8 cellular contexts compared by ENCODE assay signal in genomic region chr22:21712751-21713427, GRCh38. TPM values are rescaled to one million over a fixed set of nuclear protein-coding genes. Genes with fewer than 3 reads are reported as not detected.
A peak's percentile ranks its signal among the peaks of the same experiment; 100 is the strongest.
DNase-seq lines count a peak whose midpoint lies in the region; ATAC-seq and TF ChIP-seq lines count a peak whose summit lies in the region.

No MANE protein-coding gene starts in this region.

- in situ Hi-C loops in KBM-7 (cut with MboI; ENCODE audit: low pct_unique_long_range_greater_than_20kb, low sequenced_read_pairs), result no loop called here

- no peak overlapping the region for H3K27ac ChIP-seq in left ventricle myocardium inferior (replicated peaks)

- ATAC-seq in SK-N-SH treated with all-trans-retinoic acid at 6 μM for 48 hours (peak; percentile 99), HG03520 (IDR thresholded peaks at IDR 0.05; ENCODE audit: unreplicated experiment) (no peak)

- H3K4me1 ChIP-seq in left ventricle myocardium inferior, result peaks cover 26% of the 10 kb centered on the region

- peak; percentile 85 for TF ChIP-seq CTCF in left ventricle myocardium inferior (IDR thresholded peaks at IDR 0.05; ENCODE audit: borderline replicate concordance)

- H3K36me3 ChIP-seq in left ventricle myocardium inferior, result peaks cover 3% of the 10 kb centered on the region

- DNase-seq in DMS 273 treated with DMSO at 0.1 percent for 48 hours (lab: John Stamatoyannopoulos, UW), result peak; percentile 50
- peak; percentile 82 for DNase-seq in KBM-7
- DNase-seq in amygdala (lab: John Stamatoyannopoulos, UW), result peak in 51 of 56 donors; percentile 4 to 87 (median 58)
- DNase-seq in left ventricle myocardium inferior, result peak; percentile 60
- peak; percentile 60 for DNase-seq in renal cortical epithelial cell (ENCODE audit: low read depth)
- DNase-seq in NCI-H2029 (lab: John Stamatoyannopoulos, UW), result no peak

- peak overlapping the region; percentile 31 for H3K4me3 ChIP-seq in left ventricle myocardium inferior

- intact Hi-C loops in left ventricle myocardium inferior (cut with micrococcal nuclease), result loop anchor here (5.0 kb wide), 1 partner anchor 224 kb away; no protein-coding TSS in a partner anchor

- no peaks in the 10 kb centered on the region for H3K27me3 ChIP-seq in left ventricle myocardium inferior (ENCODE audit: low read depth)

- no peaks in the 10 kb centered on the region for H3K9me3 ChIP-seq in left ventricle myocardium inferior (replicated peaks)

TF ChIP-seq in SK-N-SH treated with all-trans-retinoic acid at 6 μM for 48 hours, 23 proteins besides CTCF, POLR2A, EP300 and RAD21:
- no peak for TF ChIP-seq TOX (CRISPR knock-in tag; IDR thresholded peaks at IDR 0.05; ENCODE audit: borderline replicate concordance)
- peak; percentile 90 for TF ChIP-seq ZFP3 (CRISPR knock-in tag; IDR thresholded peaks at IDR 0.05)
- TF ChIP-seq PPARA (CRISPR knock-in tag; IDR thresholded peaks at IDR 0.05; ENCODE audit: borderline replicate concordance), result 0 out of 2 replicates have a peak, but pooled peaks have one; percentile 29

RNA-seq across cellular contexts. Expression of gene YPEL1, which starts 22.7 kb away (rescaled TPM):
- total RNA-seq in left ventricle myocardium inferior, result 8.3 TPM
- 1.0 and 3.0 TPM in 2 replicates for total RNA-seq in renal cortical epithelial cell

RNA-seq across cellular contexts. Expression of gene PPIL2, which starts 47.1 kb away (rescaled TPM):
- 27.1 TPM for total RNA-seq in left ventricle myocardium inferior
- 10.6 and 24.8 TPM in 2 replicates for total RNA-seq in renal cortical epithelial cell
